In genomic region chr10:18647945-18648344, GRCh38 we compare ENCODE assay signal across 1 cellular context.
TF ChIP-seq lines count a peak whose summit lies in the region.

No MANE protein-coding gene starts in this region.

TF ChIP-seq in HepG2, 621 proteins besides CTCF, POLR2A, EP300 and RAD21:
- TF ChIP-seq ZNF777 (CRISPR knock-in tag; IDR thresholded peaks at IDR 0.05) (no peak), TEF (CRISPR knock-in tag; IDR thresholded peaks at IDR 0.05) (no peak), SAFB2 (CRISPR knock-in tag; IDR thresholded peaks at IDR 0.05; ENCODE audit: borderline replicate concordance, low read depth) (no peak)
